Comparison of ENCODE assay signal across 18 cellular contexts in genomic region chr10:10804061-10804460, GRCh38.
DNase-seq lines count a peak whose midpoint lies in the region; ATAC-seq, FAIRE-seq and TF ChIP-seq lines count a peak whose summit lies in the region.
"Had no signal": no experiment of that assay in that cellular context is flagged by ENCODE, and none has a peak within 500 bp of the region (broad histone marks: within the 10 kb centered on the region; RNA-seq: fewer than 3 reads in every experiment).

No MANE protein-coding gene starts in this region.

- in situ Hi-C loops in brain microvascular endothelial cell (cut with HindIII; ENCODE audit: low pct_ligation_motif_present, low sequenced_read_pairs), result no loop called here

- H3K9me3 ChIP-seq in RWPE2 (ENCODE audit: severe bottlenecking) (no peaks in the 10 kb centered on the region), keratinocyte (ENCODE audit: control insufficient read depth, low read depth, low read length) (no peaks in the 10 kb centered on the region), subcutaneous abdominal adipose tissue (ENCODE audit: control insufficient read depth in 5 of 5, low read length in 5 of 5) (no peaks in the 10 kb centered on the region)

- TF ChIP-seq CTCF in RWPE2 (IDR thresholded peaks at IDR 0.05; ENCODE audit: poor library complexity, severe bottlenecking) (no peak), coronary artery (IDR thresholded peaks at IDR 0.05) (no peak), keratinocyte (optimal IDR thresholded peaks at IDR 0.05 in 1 of 3, IDR thresholded peaks at IDR 0.05 in 1 of 3, conservative IDR thresholded peaks at IDR 0.05 in 1 of 3; ENCODE audit: extremely low read depth in 1 of 3, insufficient read depth in 2 of 3, low read length in 3 of 3) (no peak), brain microvascular endothelial cell (IDR thresholded peaks at IDR 0.05; ENCODE audit: low read depth, low read length, missing control alignments) (no peak)

- no peak for ATAC-seq in RWPE2 (ENCODE audit: low read depth)
- ATAC-seq in HG02885 (IDR thresholded peaks at IDR 0.05; ENCODE audit: poor library complexity, unreplicated experiment), result no peak
- ATAC-seq: Panc1 had no signal

- H3K9me1 ChIP-seq in keratinocyte (ENCODE audit: control insufficient read depth, extremely low read depth, insufficient read depth, low read length), result no peaks in the 10 kb centered on the region

- H3K9ac ChIP-seq in keratinocyte (ENCODE audit: control insufficient read depth, extremely low read depth, insufficient read depth, low read length) (no peak overlapping the region), subcutaneous abdominal adipose tissue (ENCODE audit: low read length in 5 of 5) (no peak overlapping the region)
- H3K9ac ChIP-seq: BLaER1 treated with 17β-estradiol and CSF1 and Interleukin-3, amounts not matched to agents 10 nM and 100 nM had no signal

- H2AFZ ChIP-seq in keratinocyte (ENCODE audit: control insufficient read depth, low read length), result no peak overlapping the region

- no peaks in the 10 kb centered on the region for H3K27me3 ChIP-seq in RWPE2 (ENCODE audit: insufficient read depth, poor library complexity, severe bottlenecking)
- no peaks in the 10 kb centered on the region for H3K27me3 ChIP-seq in keratinocyte (ENCODE audit: control insufficient read depth, extremely low read depth, insufficient read depth, low read length)
- H3K27me3 ChIP-seq in subcutaneous abdominal adipose tissue (ENCODE audit: control insufficient read depth in 5 of 5, insufficient read depth in 4 of 5, low read length in 5 of 5), result no peaks in the 10 kb centered on the region
- no peaks in the 10 kb centered on the region for H3K27me3 ChIP-seq in brain microvascular endothelial cell (replicated peaks)
- H3K27me3 ChIP-seq: BLaER1 treated with 17β-estradiol and CSF1 and Interleukin-3, amounts not matched to agents 10 nM and 100 nM had no signal

- dilution Hi-C loops in keratinocyte (cut with MboI; ENCODE audit: extremely low pct_ligation_motif_present, low sequenced_read_pairs), result no loop called here

- H3K4me1 ChIP-seq in RWPE2 (ENCODE audit: insufficient read depth, poor library complexity, severe bottlenecking) (peaks cover 37% of the 10 kb centered on the region), keratinocyte (ENCODE audit: control insufficient read depth, extremely low read depth, insufficient read depth, low read length) (peaks cover 49% of the 10 kb centered on the region), subcutaneous abdominal adipose tissue (ENCODE audit: control insufficient read depth in 5 of 5, insufficient read depth in 5 of 5, low read length in 5 of 5) (peaks cover 3 to 51% (median 28%) of the 10 kb centered on the region in 5 donors)
- H3K4me1 ChIP-seq: BLaER1 treated with 17β-estradiol and CSF1 and Interleukin-3, amounts not matched to agents 10 nM and 100 nM had no signal

- H3K36me3 ChIP-seq in RWPE2 (ENCODE audit: low read depth), result no peaks in the 10 kb centered on the region
- H3K36me3 ChIP-seq in keratinocyte (ENCODE audit: control insufficient read depth in 2 of 2, extremely low read depth in 1 of 2, insufficient read depth in 2 of 2, low read length in 2 of 2), result no peaks in the 10 kb centered on the region
- H3K36me3 ChIP-seq in subcutaneous abdominal adipose tissue (ENCODE audit: control insufficient read depth in 5 of 5, insufficient read depth in 5 of 5, low read length in 5 of 5), result no peaks in the 10 kb centered on the region
- H3K36me3 ChIP-seq in brain microvascular endothelial cell (replicated peaks), result no peaks in the 10 kb centered on the region
- H3K36me3 ChIP-seq: BLaER1 treated with 17β-estradiol and CSF1 and Interleukin-3, amounts not matched to agents 10 nM and 100 nM had no signal

- DNase-seq in RWPE2 (ENCODE audit: low spot score), result no peak
- no peak for DNase-seq in coronary artery (ENCODE audit: low spot score)
- DNase-seq in keratinocyte (ENCODE audit: low read depth, low spot score), result no peak
- no peak for DNase-seq in SHP77 (lab: John Stamatoyannopoulos, UW)
- no peak for DNase-seq in NCI-H1092 treated with DMSO at 0.1 percent for 48 hours (lab: John Stamatoyannopoulos, UW)
- DNase-seq in brain microvascular endothelial cell, result no peak
- DNase-seq: HFFc6, Karpas-422, MM.1S, NCI-H1105 treated with DMSO at 0.1 percent for 48 hours, NCI-H187, NCI-H774, SIG-M5 had no signal

- no peaks in the 10 kb centered on the region for H3K79me2 ChIP-seq in keratinocyte (ENCODE audit: control insufficient read depth, insufficient read depth, low read length)

- no peak overlapping the region for H3K4me2 ChIP-seq in keratinocyte (ENCODE audit: control insufficient read depth, extremely low read depth, insufficient read depth, low read depth, low read length)
- H3K4me2 ChIP-seq: BLaER1 treated with 17β-estradiol and CSF1 and Interleukin-3, amounts not matched to agents 10 nM and 100 nM had no signal

- H3K27ac ChIP-seq in RWPE2 (ENCODE audit: poor library complexity, severe bottlenecking) (peak overlapping the region; percentile 91), coronary artery (peak overlapping the region; percentile 47 to 76), keratinocyte (ENCODE audit: control insufficient read depth, insufficient read depth, low read length) (no peak overlapping the region), subcutaneous abdominal adipose tissue (ENCODE audit: low read depth, low read length) (peak overlapping the region; percentile 78), brain microvascular endothelial cell (no peak overlapping the region)
- H3K27ac ChIP-seq: BLaER1 treated with 17β-estradiol and CSF1 and Interleukin-3, amounts not matched to agents 10 nM and 100 nM had no signal

- no peaks in the 10 kb centered on the region for H4K20me1 ChIP-seq in keratinocyte (ENCODE audit: control insufficient read depth, extremely low read depth, insufficient read depth, low read length)
- H4K20me1 ChIP-seq: BLaER1 treated with 17β-estradiol and CSF1 and Interleukin-3, amounts not matched to agents 10 nM and 100 nM had no signal

- H3K4me3 ChIP-seq in RWPE2 (ENCODE audit: severe bottlenecking) (no peak overlapping the region), coronary artery (no peak overlapping the region), keratinocyte (ENCODE audit: control insufficient read depth in 2 of 3, extremely low read depth in 1 of 3, insufficient read depth in 2 of 3, low read depth in 1 of 3, low read length in 3 of 3) (no peak overlapping the region), subcutaneous abdominal adipose tissue (ENCODE audit: low read depth in 1 of 5, low read length in 5 of 5) (no peak overlapping the region), brain microvascular endothelial cell (ENCODE audit: low read depth, low read length) (no peak overlapping the region)
- H3K4me3 ChIP-seq: BLaER1 treated with 17β-estradiol and CSF1 and Interleukin-3, amounts not matched to agents 10 nM and 100 nM had no signal

- peak; percentile 34 for FAIRE-seq in keratinocyte (lab: Jason Lieb, UNC)
- FAIRE-seq: H1 had no signal

Comparison
In these comparisons a context has a peak if more than half of its experiments do, and no peak if none do; other contexts are left out.
1. H3K27ac ChIP-seq: peak in RWPE2 (single experiment), coronary artery (2 of 2) and subcutaneous abdominal adipose tissue (single experiment); none in keratinocyte (single experiment) and brain microvascular endothelial cell (single experiment).